ENCODE assay signal across 7 cellular contexts in the genomic region with DNA sequence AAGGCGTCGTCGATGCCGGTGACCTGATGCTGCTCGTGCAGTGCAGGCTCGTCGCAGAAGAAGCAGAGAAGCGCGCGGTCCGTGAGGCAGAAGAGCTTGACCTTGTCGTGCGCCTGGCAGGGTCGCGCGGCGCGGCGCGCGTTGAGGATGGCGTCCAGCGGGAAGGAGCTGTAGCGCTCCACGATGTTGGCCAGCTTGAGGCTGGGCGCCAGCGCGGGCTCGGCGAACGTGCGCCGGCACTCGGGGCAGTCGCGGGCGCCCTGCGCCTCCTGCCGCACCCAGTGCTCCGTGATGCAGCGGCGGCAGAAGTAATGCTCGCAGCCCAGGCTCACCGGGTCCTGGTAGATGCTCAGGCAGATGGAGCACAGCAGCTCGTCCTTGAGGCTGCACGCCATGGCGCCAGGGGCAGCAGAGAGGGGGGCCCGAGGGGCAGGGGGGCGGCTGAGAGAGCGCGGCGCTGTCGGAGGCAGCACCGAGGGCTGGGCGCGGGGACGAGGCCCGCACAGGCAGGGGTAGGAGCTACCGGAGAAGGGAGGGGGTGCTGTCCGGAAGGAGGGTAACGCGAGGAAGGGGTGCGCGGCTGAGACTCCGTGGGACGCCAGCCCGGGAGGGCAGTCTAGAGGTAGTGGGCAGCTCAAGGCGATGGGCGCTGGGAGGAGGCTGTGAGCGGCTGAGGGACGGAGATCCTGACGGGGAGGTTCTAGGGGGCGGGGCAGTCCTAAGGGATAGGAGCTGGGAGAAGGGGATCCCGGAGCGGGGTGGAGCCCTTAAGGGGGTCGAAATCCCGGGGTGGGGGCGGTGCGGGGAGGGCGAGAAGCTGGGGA. TPM values are rescaled to one million over a fixed set of nuclear protein-coding genes. Genes with fewer than 3 reads are reported as not detected.
A peak's percentile ranks its signal among the peaks of the same experiment; 100 is the strongest.
DNase-seq lines count a peak whose midpoint lies in the region; ATAC-seq, FAIRE-seq and TF ChIP-seq lines count a peak whose summit lies in the region.

No MANE protein-coding gene starts in this region.

- no peak for TF ChIP-seq POLR2A in GM12892 (IDR thresholded peaks at IDR 0.05; ENCODE audit: low read depth, low read length)

- peak overlapping the region; percentile 76 for H3K27ac Mint-ChIP-seq in activated T-cell treated with anti-CD3 and anti-CD28 coated beads, Interleukin-2, amount 50 U/mL, for 24 hours

- peaks cover 2% of the 10 kb centered on the region for H3K36me3 Mint-ChIP-seq in activated T-cell treated with anti-CD3 and anti-CD28 coated beads, Interleukin-2, amount 50 U/mL, for 24 hours (ENCODE audit: low read depth)

- ATAC-seq in HG02759 (IDR thresholded peaks at IDR 0.05; ENCODE audit: unreplicated experiment) (peak; percentile 20), foreskin keratinocyte (peak; percentile 55), aorta (ENCODE audit: low FRiP score) (peak; percentile 61)

- DNase-seq in GM12892 (ENCODE audit: insufficient read length) (no peak), NCI-H510A (lab: John Stamatoyannopoulos, UW) (peak; percentile 65), foreskin keratinocyte (peak in 1 of 2 donors; percentile 23), aorta (peak; percentile 74 to 87)
- no peak for DNase-seq in activated T-cell treated with anti-CD3 and anti-CD28 coated beads, Interleukin-2, amount 50 U/mL, for 24 hours

- H3K4me3 Mint-ChIP-seq in activated T-cell treated with anti-CD3 and anti-CD28 coated beads, Interleukin-2, amount 50 U/mL, for 24 hours, result peak overlapping the region; percentile 83

- H3K27ac ChIP-seq in foreskin keratinocyte (no peak overlapping the region), neutrophil (peak overlapping the region; percentile 66), aorta (ENCODE audit: low read depth in 1 of 2, low read length in 2 of 2) (peak overlapping the region in 1 of 2 donors; percentile 46)

- H3K27me3 ChIP-seq in foreskin keratinocyte, result no peaks in the 10 kb centered on the region
- peaks cover 47% of the 10 kb centered on the region for H3K27me3 ChIP-seq in neutrophil
- H3K27me3 ChIP-seq in aorta (ENCODE audit: control insufficient read depth in 1 of 2, insufficient read depth in 2 of 2, low read length in 1 of 2), result no peaks in the 10 kb centered on the region

- H3K9me3 Mint-ChIP-seq in activated T-cell treated with anti-CD3 and anti-CD28 coated beads, Interleukin-2, amount 50 U/mL, for 24 hours, result no peaks in the 10 kb centered on the region

- TF ChIP-seq CTCF in foreskin keratinocyte (conservative IDR thresholded peaks at IDR 0.05) (peak; percentile 16), neutrophil (IDR thresholded peaks at IDR 0.05) (peak; percentile 4)

- H3K4me3 ChIP-seq in neutrophil (ENCODE audit: low read depth in 1 of 2, low read length in 1 of 2), result peak overlapping the region; percentile 85 to 93
- H3K4me3 ChIP-seq in aorta (ENCODE audit: low read length in 2 of 2), result peak overlapping the region; percentile 65 to 69

- H3K4me1 ChIP-seq in foreskin keratinocyte (peaks cover 7% of the 10 kb centered on the region), neutrophil (ENCODE audit: control insufficient read depth in 1 of 2, insufficient read depth in 1 of 2, low read depth in 1 of 2, low read length in 1 of 2) (peaks cover 10 to 17% of the 10 kb centered on the region in 2 experiments), aorta (ENCODE audit: control insufficient read depth in 1 of 2, insufficient read depth in 2 of 2, low read length in 2 of 2) (peaks cover 3 to 4% of the 10 kb centered on the region in 2 donors)

- H3K27me3 Mint-ChIP-seq in activated T-cell treated with anti-CD3 and anti-CD28 coated beads, Interleukin-2, amount 50 U/mL, for 24 hours, result peaks cover 9% of the 10 kb centered on the region

- WGBS in aorta, 2 donors, result 1% methylated on average over 69 to 80 of the region's 80 CpGs

- H3K36me3 ChIP-seq in neutrophil, result no peaks in the 10 kb centered on the region
- H3K36me3 ChIP-seq in aorta (ENCODE audit: control insufficient read depth in 1 of 2, insufficient read depth in 2 of 2, low read length in 1 of 2), result no peaks in the 10 kb centered on the region

- FAIRE-seq in GM12892 (lab: Jason Lieb, UNC), result peak; percentile 33

- H3K9me3 ChIP-seq in neutrophil (no peaks in the 10 kb centered on the region), aorta (ENCODE audit: control insufficient read depth, low read length) (no peaks in the 10 kb centered on the region)

- intact Hi-C loops in aorta (cut with DNase I), result loop anchor here (5.0 to 10.0 kb wide), 2 partner anchors 54 to 74 kb away; partner anchors contain the start of gene ZNF362 (in 1 of the 2)

- H3K4me1 Mint-ChIP-seq in activated T-cell treated with anti-CD3 and anti-CD28 coated beads, Interleukin-2, amount 50 U/mL, for 24 hours (ENCODE audit: low read depth), result peaks cover 28% of the 10 kb centered on the region

RNA-seq across cellular contexts. Expression of gene TRIM62, which starts 0.6 kb away (rescaled TPM):
- polyA plus RNA-seq in GM12892 (2012; ENCODE audit: missing spikeins), result 1.1 TPM
- total RNA-seq in foreskin keratinocyte, result 4.4 and 4.8 TPM in 2 replicates
- polyA plus RNA-seq in foreskin keratinocyte, result 3.6 and 3.9 TPM in 2 replicates
- total RNA-seq in aorta, result 1 to 10 TPM; 5.7 to 8.0 TPM
- 1 to 10 TPM; 1.0 to 7.7 TPM for polyA plus RNA-seq in aorta

Comparison
In these comparisons a context has a peak if more than half of its experiments do, and no peak if none do; other contexts are left out.
1. DNase-seq: peak in NCI-H510A (single experiment) and aorta (2 of 2); none in GM12892 (single experiment) and activated T-cell treated with anti-CD3 and anti-CD28 coated beads, Interleukin-2, amount 50 U/mL, for 24 hours (single experiment).
2. Peak in every context shown above with its lines, with median percentiles within 50 percentile points of each other: ATAC-seq.